In genomic region chr11:129117595-129118350, GRCh38 we compare ENCODE assay signal across 7 cellular contexts.
DNase-seq lines count a peak whose midpoint lies in the region; ATAC-seq and TF ChIP-seq lines count a peak whose summit lies in the region.

No MANE protein-coding gene starts in this region.

- no peaks in the 10 kb centered on the region for H3K27me3 Mint-ChIP-seq in chondrocyte (ENCODE audit: low read depth)

- no peaks in the 10 kb centered on the region for H3K9me3 ChIP-seq in liver (ENCODE audit: control insufficient read depth in 4 of 4, low read length in 3 of 4)

- peak; percentile 99 to 100 for TF ChIP-seq RAD21 in liver (IDR thresholded peaks at IDR 0.05)

- peaks cover 0 to 11% (median 0%) of the 10 kb centered on the region in 4 donors for H3K4me1 ChIP-seq in liver (ENCODE audit: control insufficient read depth in 4 of 4, insufficient read depth in 4 of 4, low read length in 3 of 4)

- H3K36me3 ChIP-seq in liver (ENCODE audit: control insufficient read depth in 4 of 4, insufficient read depth in 3 of 4, low read depth in 1 of 4, low read length in 3 of 4): peaks cover 0 to 4% (median 2%) of the 10 kb centered on the region in 4 donors

- peak; percentile 99 for TF ChIP-seq CTCF in chondrocyte (IDR thresholded peaks at IDR 0.05)
- TF ChIP-seq CTCF in liver (IDR thresholded peaks at IDR 0.05; ENCODE audit: low read depth, low read length, missing input control): peak; percentile 88

- no peak overlapping the region for H3K4me3 ChIP-seq in liver (ENCODE audit: low read depth in 1 of 3, low read length in 3 of 3)

- no peak overlapping the region for H3K27ac ChIP-seq in liver (ENCODE audit: low read depth in 1 of 2, low read length in 2 of 2)

- no peak overlapping the region for H3K9ac ChIP-seq in liver (ENCODE audit: low read depth in 1 of 2, low read length in 2 of 2)

- H3K27ac Mint-ChIP-seq in chondrocyte (ENCODE audit: unreplicated experiment): no peak overlapping the region
- no peak overlapping the region for H3K27ac Mint-ChIP-seq in stimulated activated effector memory CD8-positive, alpha-beta T cell treated with anti-CD3 and anti-CD28 coated beads, Interleukin-12 subunit alpha, Interleukin-12 subunit beta, amount 100 ng/mL, for 72 hours

- ATAC-seq in GM21786 (IDR thresholded peaks at IDR 0.05; ENCODE audit: unreplicated experiment): peak; percentile 77
- ATAC-seq in stimulated activated effector memory CD8-positive, alpha-beta T cell treated with anti-CD3 and anti-CD28 coated beads, Interleukin-12 subunit alpha, Interleukin-12 subunit beta, amount 100 ng/mL, for 72 hours: peak; percentile 49

- H3K4me3 Mint-ChIP-seq in chondrocyte (ENCODE audit: unreplicated experiment): no peak overlapping the region
- H3K4me3 Mint-ChIP-seq in stimulated activated effector memory CD8-positive, alpha-beta T cell treated with anti-CD3 and anti-CD28 coated beads, Interleukin-12 subunit alpha, Interleukin-12 subunit beta, amount 100 ng/mL, for 72 hours: no peak overlapping the region

- 27% methylated on average over 6 of the region's 6 CpGs for WGBS in liver

- no peaks in the 10 kb centered on the region for H3K9me3 Mint-ChIP-seq in chondrocyte (ENCODE audit: low read depth)
- no peaks in the 10 kb centered on the region for H3K9me3 Mint-ChIP-seq in stimulated activated effector memory CD8-positive, alpha-beta T cell treated with anti-CD3 and anti-CD28 coated beads, Interleukin-12 subunit alpha, Interleukin-12 subunit beta, amount 100 ng/mL, for 72 hours

- peaks cover 7% of the 10 kb centered on the region for H3K36me3 Mint-ChIP-seq in chondrocyte (ENCODE audit: low read depth)
- H3K36me3 Mint-ChIP-seq in stimulated activated effector memory CD8-positive, alpha-beta T cell treated with anti-CD3 and anti-CD28 coated beads, Interleukin-12 subunit alpha, Interleukin-12 subunit beta, amount 100 ng/mL, for 72 hours: no peaks in the 10 kb centered on the region

- H3K27me3 ChIP-seq in liver (ENCODE audit: control insufficient read depth in 4 of 4, insufficient read depth in 4 of 4, low read length in 3 of 4): no peaks in the 10 kb centered on the region

- DNase-seq in GM03348 (ENCODE audit: low spot score) (peak; percentile 57), NCI-H1105 (lab: John Stamatoyannopoulos, UW) (peak; percentile 69), SW480 (ENCODE audit: low spot score) (peak; percentile 73), chondrocyte (ENCODE audit: low spot score) (no peak)
- no peak for DNase-seq in stimulated activated effector memory CD8-positive, alpha-beta T cell treated with anti-CD3 and anti-CD28 coated beads, Interleukin-12 subunit alpha, Interleukin-12 subunit beta, amount 100 ng/mL, for 72 hours (ENCODE audit: low spot score in 2 of 2)

- H3K4me1 Mint-ChIP-seq in chondrocyte (ENCODE audit: low read depth): peaks cover 23% of the 10 kb centered on the region
- H3K4me1 Mint-ChIP-seq in stimulated activated effector memory CD8-positive, alpha-beta T cell treated with anti-CD3 and anti-CD28 coated beads, Interleukin-12 subunit alpha, Interleukin-12 subunit beta, amount 100 ng/mL, for 72 hours: no peaks in the 10 kb centered on the region

TF ChIP-seq in liver, 16 proteins besides CTCF, POLR2A, EP300 and RAD21:
- TF ChIP-seq EGR1 (IDR thresholded peaks at IDR 0.05; ENCODE audit: low read depth in 2 of 2) (no peak), TAF1 (conservative IDR thresholded peaks at IDR 0.05) (no peak), JUND (IDR thresholded peaks at IDR 0.05) (no peak), FOXA2 (IDR thresholded peaks at IDR 0.05) (no peak), HNF4A (conservative IDR thresholded peaks at IDR 0.05) (no peak), ZBTB33 (IDR thresholded peaks at IDR 0.05) (no peak), GABPA (IDR thresholded peaks at IDR 0.05 in 1 of 2, conservative IDR thresholded peaks at IDR 0.05 in 1 of 2) (no peak), SP1 (IDR thresholded peaks at IDR 0.05) (no peak), NR2F2 (IDR thresholded peaks at IDR 0.05) (no peak), YY1 (IDR thresholded peaks at IDR 0.05) (no peak), FOXA1 (IDR thresholded peaks at IDR 0.05) (no peak), HNF4G (IDR thresholded peaks at IDR 0.05) (no peak), RXRA (IDR thresholded peaks at IDR 0.05) (no peak), REST (IDR thresholded peaks at IDR 0.05) (no peak), ATF3 (IDR thresholded peaks at IDR 0.05) (no peak)
- TF ChIP-seq, protein P1, sequence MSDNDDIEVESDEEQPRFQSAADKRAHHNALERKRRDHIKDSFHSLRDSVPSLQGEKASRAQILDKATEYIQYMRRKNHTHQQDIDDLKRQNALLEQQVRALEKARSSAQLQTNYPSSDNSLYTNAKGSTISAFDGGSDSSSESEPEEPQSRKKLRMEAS (IDR thresholded peaks at IDR 0.05): no peak

Comparison
In these comparisons a context has a peak if more than half of its experiments do, and no peak if none do; other contexts are left out.
1. DNase-seq: peak in GM03348 (single experiment), NCI-H1105 (single experiment) and SW480 (single experiment); none in chondrocyte (single experiment) and stimulated activated effector memory CD8-positive, alpha-beta T cell treated with anti-CD3 and anti-CD28 coated beads, Interleukin-12 subunit alpha, Interleukin-12 subunit beta, amount 100 ng/mL, for 72 hours (0 of 2).